ENCODE assay signal across 13 cellular contexts in the genomic region with DNA sequence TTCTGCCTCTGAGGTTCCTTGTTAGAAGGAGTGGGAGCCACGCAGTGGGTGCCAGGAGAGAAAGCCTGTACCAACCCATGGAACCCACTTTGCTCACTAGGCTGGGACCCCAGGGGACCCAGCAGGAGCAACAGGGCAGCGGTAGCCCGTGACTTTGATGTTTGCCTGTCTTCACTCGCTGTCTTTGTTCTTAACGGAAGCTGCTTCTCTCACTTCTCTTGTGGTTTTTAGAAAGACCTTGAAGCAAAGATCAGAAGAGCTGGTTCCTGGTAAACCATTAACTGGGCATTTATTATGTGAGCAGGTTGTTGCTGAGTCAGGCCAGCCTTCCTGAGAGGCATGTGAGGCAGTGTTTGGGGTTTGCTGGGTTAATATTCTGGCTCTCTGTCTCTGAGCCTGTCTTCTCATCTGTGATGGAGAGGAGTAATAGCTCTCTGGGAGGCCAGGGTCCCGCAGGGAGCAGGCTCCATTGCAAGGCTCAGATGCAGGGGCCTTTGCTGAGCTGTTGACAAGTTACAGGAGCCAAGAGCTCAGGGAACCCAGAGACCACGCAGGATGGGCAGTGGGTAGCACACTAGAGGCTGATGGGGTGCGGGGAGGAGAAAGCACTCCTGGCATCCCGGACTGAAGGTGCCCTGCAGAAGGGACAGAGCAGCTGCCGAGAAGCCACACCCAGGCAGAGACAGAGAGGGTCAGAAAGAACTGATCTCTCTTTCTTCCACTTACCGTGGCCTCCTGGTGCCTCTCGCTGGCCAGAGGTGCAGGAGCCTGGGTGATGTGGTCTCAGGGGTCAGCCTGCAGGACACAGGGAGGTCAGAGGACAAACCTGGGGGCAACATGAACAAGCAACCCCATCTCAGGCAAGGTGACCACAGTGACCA.
A peak's percentile ranks its signal among the peaks of the same experiment; 100 is the strongest.
DNase-seq lines count a peak whose midpoint lies in the region; ATAC-seq, FAIRE-seq and TF ChIP-seq lines count a peak whose summit lies in the region.
"Had no signal": no experiment of that assay in that cellular context is flagged by ENCODE, and none has a peak within 500 bp of the region (broad histone marks: within the 10 kb centered on the region; RNA-seq: fewer than 3 reads in every experiment).

No MANE protein-coding gene starts in this region.

- ATAC-seq in A549 (peak; percentile 52 to 70; a peak in 5 of 6 replicates), GM19328 (IDR thresholded peaks at IDR 0.05; ENCODE audit: unreplicated experiment) (peak; percentile 66), HG02884 (IDR thresholded peaks at IDR 0.05; ENCODE audit: unreplicated experiment) (peak; percentile 65)

- 7% methylated on average over 11 of the region's 12 CpGs for WGBS in A549 (ENCODE audit: missing lambda C conversion rate)

- peak overlapping the region; percentile 60 to 85; a peak in 5 of 6 replicates for H3K27ac ChIP-seq in A549
- H3K27ac ChIP-seq: HL-60, vagina had no signal

- no peak for FAIRE-seq in A549 (lab: Jason Lieb, UNC)

- peaks cover 17% of the 10 kb centered on the region for H3K4me1 ChIP-seq in A549
- H3K4me1 ChIP-seq: vagina had no signal

- H3K4me2 ChIP-seq in A549, result peak overlapping the region; percentile 40

- CTCF ChIA-PET in A549 (lab: Yijun Ruan, JAX), result no interaction called here

- TF ChIP-seq RAD21 in A549 (conservative IDR thresholded peaks at IDR 0.05 in 1 of 2, IDR thresholded peaks at IDR 0.05 in 1 of 2), result no peak

- POLR2A ChIA-PET in A549 (lab: Yijun Ruan, JAX), result no interaction called here

- no peak for TF ChIP-seq EP300 in A549 (IDR thresholded peaks at IDR 0.05)

- no peaks in the 10 kb centered on the region for H3K9me3 ChIP-seq in A549
- H3K9me3 ChIP-seq: vagina had no signal

- no peak for TF ChIP-seq POLR2A in A549 (IDR thresholded peaks at IDR 0.05; ENCODE audit: low read length)

- peak; percentile 27 to 35 for DNase-seq in A549 (ENCODE audit: low read depth in 1 of 2, low spot score in 1 of 2)
- peak; percentile 43 for DNase-seq in MV-4-11 (lab: John Stamatoyannopoulos, UW)
- DNase-seq in central memory CD4-positive, alpha-beta T cell, result no peak
- no peak for DNase-seq in putamen (ENCODE audit: low spot score)
- DNase-seq in NCI-H1930 (lab: John Stamatoyannopoulos, UW), result no peak
- no peak for DNase-seq in activated CD4-positive, CD25-positive, alpha-beta regulatory T cell treated with anti-CD3 and anti-CD28 coated beads, Interleukin-2, amount 50 U/mL, for 72 hours
- DNase-seq: activated CD4-positive, alpha-beta T cell treated with anti-CD3 and anti-CD28 coated beads, Interleukin-2, amount 50 U/mL, for 1 hour; amniotic stem cell; erythroblast had no signal

- TF ChIP-seq CTCF in A549 (IDR thresholded peaks at IDR 0.05), result no peak

- no peak overlapping the region for H3K4me3 ChIP-seq in A549
- H3K4me3 ChIP-seq: vagina had no signal

TF ChIP-seq in A549, 52 proteins besides CTCF, POLR2A, EP300 and RAD21:
- TF ChIP-seq E2F6 (IDR thresholded peaks at IDR 0.05; ENCODE audit: borderline replicate concordance, low read depth) (no peak), MAFK (IDR thresholded peaks at IDR 0.05; ENCODE audit: partially characterized antibody) (peak; percentile 8)
TF ChIP-seq in A549: peak in this region for 1.

Comparison
In these comparisons a context has a peak if more than half of its experiments do, and no peak if none do; other contexts are left out.
1. DNase-seq: peak in A549 (2 of 2) and MV-4-11 (single experiment); none in central memory CD4-positive, alpha-beta T cell (single experiment), putamen (single experiment), NCI-H1930 (0 of 2) and activated CD4-positive, CD25-positive, alpha-beta regulatory T cell treated with anti-CD3 and anti-CD28 coated beads, Interleukin-2, amount 50 U/mL, for 72 hours (single experiment).
2. Peak in every context shown above with its lines, with median percentiles within 50 percentile points of each other: ATAC-seq.